Comparison of ENCODE assay signal across 8 cellular contexts in the genomic region with DNA sequence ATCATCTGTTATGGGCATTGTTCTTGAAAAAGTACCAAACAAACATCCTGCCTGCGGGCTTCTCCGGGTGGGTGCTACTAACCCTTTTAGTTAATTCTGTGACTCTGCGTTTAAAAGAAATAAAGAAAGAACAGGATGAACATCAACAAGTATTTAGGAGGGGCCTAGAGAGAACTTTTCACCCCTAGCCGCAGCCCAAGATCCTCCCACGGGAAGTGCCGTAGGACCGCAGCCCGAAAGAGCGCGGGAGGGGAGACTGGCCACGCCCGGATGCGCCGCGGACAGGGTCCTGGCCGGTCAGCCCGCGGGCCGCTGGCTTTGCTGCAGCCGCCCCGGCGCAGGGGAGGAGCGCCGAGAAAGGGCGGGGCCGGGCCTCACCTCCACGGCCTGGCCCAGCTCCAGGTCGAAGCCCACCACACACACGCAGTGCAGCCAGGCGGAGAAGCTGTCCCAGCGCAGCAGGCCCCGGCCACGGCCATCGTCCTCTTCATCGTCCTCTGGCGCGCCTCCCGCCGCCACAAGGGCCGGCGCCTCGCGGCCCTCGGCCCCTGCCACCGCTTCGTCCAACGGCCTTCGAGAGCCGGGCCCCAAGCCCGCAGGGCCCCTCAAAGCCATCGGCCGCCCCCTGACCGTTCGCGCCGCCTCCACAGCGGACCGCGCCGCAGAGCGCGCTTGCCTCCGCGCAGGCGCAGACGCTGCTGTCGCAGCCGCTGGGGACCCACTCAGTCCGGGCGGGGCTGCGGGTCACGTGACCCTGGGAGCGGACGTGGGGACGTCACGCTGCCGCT. TPM values are rescaled to one million over a fixed set of nuclear protein-coding genes. Genes with fewer than 3 reads are reported as not detected.
DNase-seq lines count a peak whose midpoint lies in the region; ATAC-seq, FAIRE-seq and TF ChIP-seq lines count a peak whose summit lies in the region.

Gene DENND6A (minus strand): TSS at position 674 of the 788 bp plus-strand sequence. CDS start 59 bp downstream, at position 615.

- FAIRE-seq in bronchial epithelial cell (lab: Jason Lieb, UNC) = no peak

- H3K4me2 ChIP-seq in smooth muscle cell = peak within 1 kb of the TSS; percentile 83

- peak within 1 kb of the TSS; percentile 78 for H3K4me3 ChIP-seq in AG04450 (ENCODE audit: low read depth, low read length)
- H3K4me3 ChIP-seq in WI38 (ENCODE audit: low read depth, low read length) = peak within 1 kb of the TSS; percentile 83
- peak within 1 kb of the TSS; percentile 69 for H3K4me3 ChIP-seq in bronchial epithelial cell (ENCODE audit: low read depth, low read length)
- H3K4me3 ChIP-seq in smooth muscle cell = peak within 1 kb of the TSS; percentile 61

- DNase-seq in AG04450 (ENCODE audit: low read depth, low spot score) (peak; percentile 76), NCI-H2227 treated with DMSO at 0.1 percent for 48 hours (lab: John Stamatoyannopoulos, UW) (peak; percentile 67), bronchial epithelial cell (ENCODE audit: low read depth) (peak; percentile 77), iPS-NIHi7 (ENCODE audit: extremely low spot score) (peak; percentile 98), smooth muscle cell (lab: John Stamatoyannopoulos, UW; ENCODE audit: unreplicated experiment) (peak; percentile 85)

- peak; percentile 67 for ATAC-seq in GM18873 (IDR thresholded peaks at IDR 0.05; ENCODE audit: low FRiP score, unreplicated experiment)
- ATAC-seq in HG03135 (IDR thresholded peaks at IDR 0.05; ENCODE audit: unreplicated experiment) = peak; percentile 75

- peaks cover 42% of the 10 kb centered on the region for H4K20me1 ChIP-seq in smooth muscle cell (ENCODE audit: low read depth)

- H3K27me3 ChIP-seq in AG04450 (ENCODE audit: control insufficient read depth, insufficient read depth, low read length) (no peaks in the 10 kb centered on the region), bronchial epithelial cell (ENCODE audit: control insufficient read depth, insufficient read depth, low read length) (no peaks in the 10 kb centered on the region), smooth muscle cell (ENCODE audit: low read depth) (no peaks in the 10 kb centered on the region)

- peaks cover 43% of the 10 kb centered on the region for H3K79me2 ChIP-seq in smooth muscle cell (ENCODE audit: low read depth)

- H2AFZ ChIP-seq in smooth muscle cell (ENCODE audit: low read depth) = peak within 1 kb of the TSS; percentile 67

- no peak for TF ChIP-seq CTCF in AG04450 (IDR thresholded peaks at IDR 0.05; ENCODE audit: low read depth, low read length)
- TF ChIP-seq CTCF in WI38 (IDR thresholded peaks at IDR 0.05; ENCODE audit: low read depth, low read length) = no peak
- TF ChIP-seq CTCF in bronchial epithelial cell (IDR thresholded peaks at IDR 0.05; ENCODE audit: insufficient read depth, low read length, severe bottlenecking) = no peak
- no peak for TF ChIP-seq CTCF in smooth muscle cell (IDR thresholded peaks at IDR 0.05; ENCODE audit: borderline replicate concordance, insufficient read depth, poor library complexity, severe bottlenecking)

- under 1% methylated on average over 60 of the region's 77 CpGs for WGBS in smooth muscle cell (ENCODE audit: low lambda C conversion rate)

- no peaks in the 10 kb centered on the region for H3K9me3 ChIP-seq in AG04450 (ENCODE audit: control insufficient read depth, insufficient read depth, low read length)
- H3K9me3 ChIP-seq in smooth muscle cell (replicated peaks; ENCODE audit: low read depth) = no peaks in the 10 kb centered on the region

- H3K36me3 ChIP-seq in bronchial epithelial cell (ENCODE audit: control insufficient read depth, insufficient read depth, low read length) = no peaks in the 10 kb centered on the region
- H3K36me3 ChIP-seq in smooth muscle cell (ENCODE audit: low read depth) = no peaks in the 10 kb centered on the region

- POLR2A ChIA-PET in AG04450 (lab: Yijun Ruan, JAX) = interaction anchor here (0.6 to 1.4 kb wide), 3 partner anchors 12 to 95 kb away, joined by 3 to 4 read pairs (median 4); partner anchors contain the start of genes ARF4 and SLMAP

- no peaks in the 10 kb centered on the region for H3F3A ChIP-seq in smooth muscle cell (ENCODE audit: low read depth)

- peak within 1 kb of the TSS; percentile 60 for H3K9ac ChIP-seq in smooth muscle cell (ENCODE audit: low read depth)

- CTCF ChIA-PET in AG04450 (lab: Charles Lee) = no interaction called here

- H3K27ac ChIP-seq in AG04450 (ENCODE audit: low read depth, low read length) (peak within 1 kb of the TSS; percentile 54), smooth muscle cell (ENCODE audit: low read depth) (peak within 1 kb of the TSS; percentile 64)

- H3K4me1 ChIP-seq in smooth muscle cell (ENCODE audit: low read depth) = peaks cover 13% of the 10 kb centered on the region

RNA-seq across cellular contexts. Expression of gene DENND6A, which starts in this region (rescaled TPM):
- 8.8 and 10.8 TPM in 2 replicates for polyA plus RNA-seq in AG04450 (2011; rRNA removed)
- 10.9 and 16.6 TPM in 2 replicates for polyA minus RNA-seq in AG04450 (2011; rRNA and poly(A)+ RNA removed)
- 21.8 and 26.1 TPM in 2 replicates for total RNA-seq in bronchial epithelial cell
- total RNA-seq in smooth muscle cell = 27.1 and 27.4 TPM in 2 replicates
- 5.2 and 8.4 TPM in 2 replicates for polyA plus RNA-seq in smooth muscle cell

Comparison
In these comparisons a context has a peak if more than half of its experiments do, and no peak if none do; other contexts are left out.
1. Peak in every context shown above with its lines: DNase-seq, ATAC-seq, H3K4me3 ChIP-seq and H3K27ac ChIP-seq.